In the genomic region with DNA sequence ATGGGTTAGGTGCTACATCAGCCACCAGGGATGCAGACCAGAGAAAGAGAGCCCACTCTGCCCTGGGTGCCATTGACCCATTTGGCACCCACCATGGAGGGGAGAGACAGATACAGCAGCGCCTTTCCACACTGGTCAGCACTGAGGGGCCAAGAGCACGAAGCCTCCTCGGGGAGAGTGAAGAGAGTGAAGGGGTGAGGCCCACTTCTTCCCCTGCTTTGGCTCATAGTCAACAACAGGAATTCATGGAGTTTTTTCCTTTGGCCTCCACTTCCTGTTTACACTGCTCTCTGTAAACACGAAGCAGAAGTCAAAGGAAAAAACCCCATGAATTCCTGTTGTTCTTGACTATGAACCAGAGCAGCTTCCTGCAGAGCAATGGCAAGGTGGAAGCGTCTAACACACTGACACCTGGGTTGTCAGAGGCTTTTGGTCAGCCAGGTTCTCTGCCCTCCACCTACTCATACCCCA, we compare ENCODE assay signal across 1 cellular context.
TF ChIP-seq lines count a peak whose summit lies in the region.

No MANE protein-coding gene starts in this region.

TF ChIP-seq in HepG2, 621 proteins besides CTCF, POLR2A, EP300 and RAD21 (continued from another document and continues in another):
- TF ChIP-seq ZNF710 (CRISPR knock-in tag; IDR thresholded peaks at IDR 0.05; ENCODE audit: borderline replicate concordance) (peak; percentile 38; the same call in 1 of the 2 replicates), ZNF33B (CRISPR knock-in tag; IDR thresholded peaks at IDR 0.05) (no peak), HDAC2 (CRISPR knock-in tag; IDR thresholded peaks at IDR 0.05) (peak; percentile 42; the same call in 1 of the 2 replicates), ZNF546 (CRISPR knock-in tag; conservative IDR thresholded peaks at IDR 0.05) (no peak), ZNF326 (CRISPR knock-in tag; IDR thresholded peaks at IDR 0.05; ENCODE audit: borderline replicate concordance) (no peak), RNF2 (conservative IDR thresholded peaks at IDR 0.05; ENCODE audit: low read depth) (0 out of 2 replicates have a peak, but pooled peaks have one; percentile 21), KLF9 (CRISPR knock-in tag; IDR thresholded peaks at IDR 0.05; ENCODE audit: low read depth) (no peak), CREB1 (IDR thresholded peaks at IDR 0.05) (no peak), CREB1 (CRISPR knock-in tag; IDR thresholded peaks at IDR 0.05) (no peak), ZNF850 (CRISPR knock-in tag; conservative IDR thresholded peaks at IDR 0.05) (no peak), TMF1 (CRISPR knock-in tag; IDR thresholded peaks at IDR 0.05; ENCODE audit: low read depth) (no peak), SMARCC2 (IDR thresholded peaks at IDR 0.05) (no peak), ZNF615 (CRISPR knock-in tag; IDR thresholded peaks at IDR 0.05; ENCODE audit: borderline replicate concordance) (no peak), ZNF619 (CRISPR knock-in tag; IDR thresholded peaks at IDR 0.05) (no peak), ZFYVE20 (CRISPR knock-in tag; IDR thresholded peaks at IDR 0.05; ENCODE audit: borderline replicate concordance, low read depth) (no peak), TRIM24 (CRISPR knock-in tag; IDR thresholded peaks at IDR 0.05) (no peak), EHMT2 (IDR thresholded peaks at IDR 0.05; ENCODE audit: borderline replicate concordance, low read depth, low read length) (peak; percentile 75; the same call in 1 of the 2 replicates), PLSCR1 (CRISPR knock-in tag; IDR thresholded peaks at IDR 0.05; ENCODE audit: borderline replicate concordance) (no peak), THAP11 (CRISPR knock-in tag; IDR thresholded peaks at IDR 0.05) (peak; percentile 38; the same call in 1 of the 2 replicates), SNAI1 (CRISPR knock-in tag; IDR thresholded peaks at IDR 0.05; ENCODE audit: borderline replicate concordance) (no peak), ZNF780A (CRISPR knock-in tag; IDR thresholded peaks at IDR 0.05) (no peak), ZNF124 (CRISPR knock-in tag; IDR thresholded peaks at IDR 0.05) (no peak), CBX1 (IDR thresholded peaks at IDR 0.05; ENCODE audit: low read depth) (peak; percentile 62), CEBPG (CRISPR knock-in tag; IDR thresholded peaks at IDR 0.05) (no peak), SNAPC4 (CRISPR knock-in tag; IDR thresholded peaks at IDR 0.05) (no peak), ZC3H13 (CRISPR knock-in tag; IDR thresholded peaks at IDR 0.05) (no peak), SYNCRIP (IDR thresholded peaks at IDR 0.05; ENCODE audit: insufficient read depth, low read depth, low read length) (no peak), CEBPB (IDR thresholded peaks at IDR 0.05; ENCODE audit: borderline replicate concordance, low read depth, low read length) (no peak), HDAC6 (IDR thresholded peaks at IDR 0.05; ENCODE audit: low read depth, low read length) (no peak), AHR (CRISPR knock-in tag; IDR thresholded peaks at IDR 0.05) (no peak), ZNF644 (CRISPR knock-in tag; IDR thresholded peaks at IDR 0.05; ENCODE audit: low read depth) (peak; percentile 6; the same call in 1 of the 2 replicates), CREBL2 (CRISPR knock-in tag; IDR thresholded peaks at IDR 0.05; ENCODE audit: borderline replicate concordance) (no peak), RERE (CRISPR knock-in tag; IDR thresholded peaks at IDR 0.05; ENCODE audit: low read depth) (no peak), KLF6 (CRISPR knock-in tag; IDR thresholded peaks at IDR 0.05) (no peak), ZNF816 (CRISPR knock-in tag; IDR thresholded peaks at IDR 0.05; ENCODE audit: borderline replicate concordance) (no peak), NR2F1 (CRISPR knock-in tag; IDR thresholded peaks at IDR 0.05) (0 out of 4 replicates have a peak, but pooled peaks of 1 of the 2 experiments have one; percentile 35), ZNF891 (CRISPR knock-in tag; IDR thresholded peaks at IDR 0.05) (no peak), PHF20 (CRISPR knock-in tag; IDR thresholded peaks at IDR 0.05) (no peak), ZFP36L2 (CRISPR knock-in tag; IDR thresholded peaks at IDR 0.05) (no peak), HINFP (CRISPR knock-in tag; IDR thresholded peaks at IDR 0.05; ENCODE audit: low read depth) (no peak)
- TF ChIP-seq, protein P1, sequence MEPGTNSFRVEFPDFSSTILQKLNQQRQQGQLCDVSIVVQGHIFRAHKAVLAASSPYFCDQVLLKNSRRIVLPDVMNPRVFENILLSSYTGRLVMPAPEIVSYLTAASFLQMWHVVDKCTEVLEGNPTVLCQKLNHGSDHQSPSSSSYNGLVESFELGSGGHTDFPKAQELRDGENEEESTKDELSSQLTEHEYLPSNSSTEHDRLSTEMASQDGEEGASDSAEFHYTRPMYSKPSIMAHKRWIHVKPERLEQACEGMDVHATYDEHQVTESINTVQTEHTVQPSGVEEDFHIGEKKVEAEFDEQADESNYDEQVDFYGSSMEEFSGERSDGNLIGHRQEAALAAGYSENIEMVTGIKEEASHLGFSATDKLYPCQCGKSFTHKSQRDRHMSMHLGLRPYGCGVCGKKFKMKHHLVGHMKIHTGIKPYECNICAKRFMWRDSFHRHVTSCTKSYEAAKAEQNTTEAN (CRISPR knock-in tag; conservative IDR thresholded peaks at IDR 0.05) = 0 out of 2 replicates have a peak, but pooled peaks have one; percentile 33
- TF ChIP-seq, protein P2, sequence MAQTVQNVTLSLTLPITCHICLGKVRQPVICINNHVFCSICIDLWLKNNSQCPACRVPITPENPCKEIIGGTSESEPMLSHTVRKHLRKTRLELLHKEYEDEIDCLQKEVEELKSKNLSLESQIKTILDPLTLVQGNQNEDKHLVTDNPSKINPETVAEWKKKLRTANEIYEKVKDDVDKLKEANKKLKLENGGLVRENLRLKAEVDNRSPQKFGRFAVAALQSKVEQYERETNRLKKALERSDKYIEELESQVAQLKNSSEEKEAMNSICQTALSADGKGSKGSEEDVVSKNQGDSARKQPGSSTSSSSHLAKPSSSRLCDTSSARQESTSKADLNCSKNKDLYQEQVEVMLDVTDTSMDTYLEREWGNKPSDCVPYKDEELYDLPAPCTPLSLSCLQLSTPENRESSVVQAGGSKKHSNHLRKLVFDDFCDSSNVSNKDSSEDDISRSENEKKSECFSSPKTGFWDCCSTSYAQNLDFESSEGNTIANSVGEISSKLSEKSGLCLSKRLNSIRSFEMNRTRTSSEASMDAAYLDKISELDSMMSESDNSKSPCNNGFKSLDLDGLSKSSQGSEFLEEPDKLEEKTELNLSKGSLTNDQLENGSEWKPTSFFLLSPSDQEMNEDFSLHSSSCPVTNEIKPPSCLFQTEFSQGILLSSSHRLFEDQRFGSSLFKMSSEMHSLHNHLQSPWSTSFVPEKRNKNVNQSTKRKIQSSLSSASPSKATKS (CRISPR knock-in tag; IDR thresholded peaks at IDR 0.05) = no peak
- TF ChIP-seq, protein P3, sequence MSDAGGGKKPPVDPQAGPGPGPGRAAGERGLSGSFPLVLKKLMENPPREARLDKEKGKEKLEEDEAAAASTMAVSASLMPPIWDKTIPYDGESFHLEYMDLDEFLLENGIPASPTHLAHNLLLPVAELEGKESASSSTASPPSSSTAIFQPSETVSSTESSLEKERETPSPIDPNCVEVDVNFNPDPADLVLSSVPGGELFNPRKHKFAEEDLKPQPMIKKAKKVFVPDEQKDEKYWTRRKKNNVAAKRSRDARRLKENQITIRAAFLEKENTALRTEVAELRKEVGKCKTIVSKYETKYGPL (CRISPR knock-in tag; IDR thresholded peaks at IDR 0.05) = no peak
